In genomic region chr6:34425132-34425497, GRCh38 we compare ENCODE assay signal across 9 cellular contexts. TPM values are rescaled to one million over a fixed set of nuclear protein-coding genes. Genes with fewer than 3 reads are reported as not detected.
A peak's percentile ranks its signal among the peaks of the same experiment; 100 is the strongest.
DNase-seq lines count a peak whose midpoint lies in the region; ATAC-seq, FAIRE-seq and TF ChIP-seq lines count a peak whose summit lies in the region.
"Had no signal": no experiment of that assay in that cellular context is flagged by ENCODE, and none has a peak within 500 bp of the region (broad histone marks: within the 10 kb centered on the region; RNA-seq: fewer than 3 reads in every experiment).

No MANE protein-coding gene starts in this region.

- H3K4me2 ChIP-seq in Loucy (ENCODE audit: low read depth, low read length, poor library complexity, severe bottlenecking) (peak overlapping the region; percentile 93), mammary epithelial cell (ENCODE audit: insufficient read depth, low read depth, low read length) (peak overlapping the region; percentile 63)

- H3K36me3 ChIP-seq in BE2C = peaks cover 53% of the 10 kb centered on the region
- peaks cover 40% of the 10 kb centered on the region; the same call in 1 of the 2 replicates for H3K36me3 ChIP-seq in Loucy (ENCODE audit: insufficient read depth, low read length)
- H3K36me3 ChIP-seq in mammary epithelial cell (ENCODE audit: insufficient read depth, low read length) = peaks cover 25% of the 10 kb centered on the region
- peaks cover 43% of the 10 kb centered on the region for H3K36me3 ChIP-seq in muscle layer of colon (ENCODE audit: insufficient read depth, low read length)

- intact Hi-C loops in mammary epithelial cell (cut with micrococcal nuclease) = no loop called here

- WGBS in mammary epithelial cell (ENCODE audit: low coverage, missing lambda C conversion rate) = 5% methylated on average over 9 of the region's 10 CpGs

- TF ChIP-seq POLR2A in GM12892 (IDR thresholded peaks at IDR 0.05; ENCODE audit: low read depth, low read length) = no peak

- dilution Hi-C loops in mammary epithelial cell (cut with HindIII; ENCODE audit: low sequenced_read_pairs) = no loop called here

- no peaks in the 10 kb centered on the region for H3K4me1 ChIP-seq in BE2C
- H3K4me1 ChIP-seq in Loucy (ENCODE audit: insufficient read depth, low read length, poor library complexity, severe bottlenecking) = peaks cover 37% of the 10 kb centered on the region
- H3K4me1 ChIP-seq in mammary epithelial cell (ENCODE audit: insufficient read depth, low read length) = peaks cover 9% of the 10 kb centered on the region
- peaks cover 13% of the 10 kb centered on the region for H3K4me1 ChIP-seq in muscle layer of colon (ENCODE audit: insufficient read depth, low read length)

- H3K4me3 ChIP-seq in BE2C (ENCODE audit: low read depth, low read length) (peak overlapping the region; percentile 99), Loucy (ENCODE audit: low read length, poor library complexity, severe bottlenecking) (peak overlapping the region; percentile 100), mammary epithelial cell (replicated peaks in 1 of 3; ENCODE audit: insufficient read depth in 1 of 3, low read depth in 2 of 3, low read length in 3 of 3) (peak overlapping the region; percentile 74 to 96 (median 75)), muscle layer of colon (ENCODE audit: low read depth in 1 of 2, low read length in 2 of 2) (peak overlapping the region; percentile 47 to 77)

- no peak for ATAC-seq in HG02970 (IDR thresholded peaks at IDR 0.05; ENCODE audit: low FRiP score, unreplicated experiment)

- H4K20me1 ChIP-seq in Loucy (ENCODE audit: insufficient read depth, low read length, poor library complexity, severe bottlenecking) = peaks cover 45% of the 10 kb centered on the region
- peaks cover 2% of the 10 kb centered on the region for H4K20me1 ChIP-seq in mammary epithelial cell (ENCODE audit: insufficient read depth, low read length)

- no TSS peak for BruUV-seq in mammary epithelial cell (replicated peaks; lab: Mats Ljungman, UMichigan)

- H3K79me2 ChIP-seq in Loucy (ENCODE audit: insufficient read depth, low read length) (peaks cover 57% of the 10 kb centered on the region), mammary epithelial cell (ENCODE audit: insufficient read depth, low read length) (peaks cover 57% of the 10 kb centered on the region)

- in situ Hi-C loops in mammary epithelial cell (cut with MboI; ENCODE audit: low sequenced_read_pairs in 2 of 2) = loop anchor here in 1 of 2 donors (25.0 kb wide), 1 partner anchor 187 kb away; no protein-coding TSS in a partner anchor

- DNase-seq in BE2C = no peak
- DNase-seq in mammary epithelial cell = no peak
- DNase-seq in GF-D8 (lab: John Stamatoyannopoulos, UW) = no peak
- DNase-seq in GM12892 (ENCODE audit: insufficient read length) = no peak
- DNase-seq in NCI-H187 (lab: John Stamatoyannopoulos, UW) = no peak

- H3K27ac ChIP-seq in mammary epithelial cell (ENCODE audit: insufficient read depth, low read depth, low read length) (peak overlapping the region; percentile 91), muscle layer of colon (ENCODE audit: low read depth, low read length) (peak overlapping the region; percentile 86)

- H3K9ac ChIP-seq in Loucy (ENCODE audit: low read depth, low read length, poor library complexity, severe bottlenecking) (peak overlapping the region; percentile 99), mammary epithelial cell (ENCODE audit: insufficient read depth, low read length) (peak overlapping the region; percentile 98), muscle layer of colon (ENCODE audit: low read length) (peak overlapping the region; percentile 96)

- no peak overlapping the region for H2AFZ ChIP-seq in Loucy (ENCODE audit: low read length)
- H2AFZ ChIP-seq in mammary epithelial cell (ENCODE audit: low read depth, low read length) = peak overlapping the region; percentile 90

- H3K9me3 ChIP-seq in BE2C = no peaks in the 10 kb centered on the region
- H3K9me3 ChIP-seq in Loucy (ENCODE audit: insufficient read depth, low read depth, low read length) = no peaks in the 10 kb centered on the region
- peaks cover 2% of the 10 kb centered on the region for H3K9me3 ChIP-seq in mammary epithelial cell (replicated peaks; ENCODE audit: insufficient read depth, low read length)
- no peaks in the 10 kb centered on the region for H3K9me3 ChIP-seq in muscle layer of colon (ENCODE audit: low read length)

- FAIRE-seq in GM12892 (lab: Jason Lieb, UNC) = no peak

- H3F3A ChIP-seq in Loucy (ENCODE audit: low read depth) = no peaks in the 10 kb centered on the region

- CTCF ChIA-PET in mammary epithelial cell (lab: Charles Lee; ENCODE audit: low non-redundant PET) = no interaction called here

- H3K9me2 ChIP-seq in Loucy (replicated peaks; ENCODE audit: low read depth, low read length) = no peaks in the 10 kb centered on the region

- H3K27me3 ChIP-seq in BE2C (no peaks in the 10 kb centered on the region), Loucy (ENCODE audit: insufficient read depth, low read length, poor library complexity, severe bottlenecking) (peaks cover 9% of the 10 kb centered on the region), mammary epithelial cell (ENCODE audit: insufficient read depth, low read length) (no peaks in the 10 kb centered on the region), muscle layer of colon (ENCODE audit: control insufficient read depth in 1 of 2, insufficient read depth in 2 of 2, low read length in 2 of 2) (no peaks in the 10 kb centered on the region)

- TF ChIP-seq CTCF in BE2C (IDR thresholded peaks at IDR 0.05; ENCODE audit: low read depth, low read length) = no peak
- TF ChIP-seq CTCF in Loucy (conservative IDR thresholded peaks at IDR 0.05; ENCODE audit: low read length) = no peak
- TF ChIP-seq CTCF in mammary epithelial cell (conservative IDR thresholded peaks at IDR 0.05 in 1 of 2, IDR thresholded peaks at IDR 0.05 in 1 of 2; ENCODE audit: extremely low read depth in 1 of 2, insufficient read depth in 1 of 2, low read depth in 1 of 2, low read length in 2 of 2) = no peak

RNA-seq across cellular contexts. Expression of gene RPS10, which starts 0.8 kb away (rescaled TPM):
- polyA plus RNA-seq in BE2C (2012; ENCODE audit: insufficient read depth, insufficient read length, low read depth) = 1,444 TPM
- total RNA-seq in mammary epithelial cell = 1,000 to 10,000 TPM; 1,172 to 2,003 TPM
- 4,560 TPM for polyA plus RNA-seq in mammary epithelial cell
- 1,685 TPM for polyA minus RNA-seq in mammary epithelial cell
- 4,762 TPM for polyA plus RNA-seq in GM12892 (2012; ENCODE audit: missing spikeins)

RNA-seq across cellular contexts. Expression of gene NUDT3, which starts 32.6 kb away (rescaled TPM):
- 21.1 TPM for polyA plus RNA-seq in BE2C (2012; ENCODE audit: insufficient read depth, insufficient read length, low read depth)
- 10 to 100 TPM; 17.9 to 20.2 TPM for total RNA-seq in mammary epithelial cell
- polyA plus RNA-seq in mammary epithelial cell = 13.0 TPM
- polyA minus RNA-seq in mammary epithelial cell = 18.3 TPM
- 4.6 TPM for polyA plus RNA-seq in GM12892 (2012; ENCODE audit: missing spikeins)

RNA-seq across cellular contexts. Expression of gene PACSIN1, which starts 40.8 kb away (rescaled TPM):
- not detected for polyA plus RNA-seq in BE2C (2012; ENCODE audit: insufficient read depth, insufficient read length, low read depth)
- total RNA-seq in mammary epithelial cell = not detected
- polyA plus RNA-seq in mammary epithelial cell = 0.02 TPM
- not detected for polyA minus RNA-seq in mammary epithelial cell
- polyA plus RNA-seq in GM12892 (2012; ENCODE audit: missing spikeins) = 0.06 TPM
- total RNA-seq: pulmonary artery endothelial cell had no signal
